8 cellular contexts compared by ENCODE assay signal in genomic region chr2:88671786-88672427, GRCh38. TPM values are rescaled to one million over a fixed set of nuclear protein-coding genes. Genes with fewer than 3 reads are reported as not detected.
DNase-seq lines count a peak whose midpoint lies in the region; ATAC-seq, FAIRE-seq and TF ChIP-seq lines count a peak whose summit lies in the region.

No MANE protein-coding gene starts in this region.

- H3K9me3 ChIP-seq in GM12878 (replicated peaks; ENCODE audit: control insufficient read depth, insufficient read depth, low read length) (no peaks in the 10 kb centered on the region), suprapubic skin (no peaks in the 10 kb centered on the region)

- TF ChIP-seq POLR2A in GM12878 (IDR thresholded peaks at IDR 0.05; ENCODE audit: low read depth, low read length) (no peak), suprapubic skin (IDR thresholded peaks at IDR 0.05) (no peak)

- H3K4me3 ChIP-seq in GM12878 (no peak overlapping the region), suprapubic skin (no peak overlapping the region)

- peak; percentile 92 for TF ChIP-seq RAD21 in GM12878 (IDR thresholded peaks at IDR 0.05; ENCODE audit: insufficient read depth, low read depth, low read length)

- H3K4me1 ChIP-seq in GM12878 (ENCODE audit: control insufficient read depth, insufficient read depth, low read length) (no peaks in the 10 kb centered on the region), suprapubic skin (peaks cover 3% of the 10 kb centered on the region)

- no peak overlapping the region for H3K4me2 ChIP-seq in GM12878 (ENCODE audit: control insufficient read depth, insufficient read depth)

- 56% methylated on average over 11 of the region's 11 CpGs for WGBS in GM12878 (ENCODE audit: insufficient coverage, insufficient replicate concordance, low lambda C conversion rate, missing lambda C conversion rate)
- WGBS in suprapubic skin, result 38% methylated on average over 11 of the region's 11 CpGs

- peak; percentile 44 for FAIRE-seq in GM12878 (lab: Jason Lieb, UNC)

- H3K27me3 ChIP-seq in GM12878 (replicated peaks in 1 of 2; ENCODE audit: control insufficient read depth in 2 of 2, insufficient read depth in 2 of 2, low read length in 1 of 2) (no peaks in the 10 kb centered on the region), suprapubic skin (no peaks in the 10 kb centered on the region)

- H3K27ac ChIP-seq in GM12878 (ENCODE audit: control insufficient read depth, insufficient read depth) (no peak overlapping the region), suprapubic skin (no peak overlapping the region)

- intact Hi-C loops in GM12878 (cut with micrococcal nuclease; ENCODE audit: unreplicated experiment), result loop anchor here (5.0 kb wide), 1 partner anchor 480 kb away; no protein-coding TSS in a partner anchor

- SMC1A ChIA-PET in GM12878 (lab: Charles Lee; ENCODE audit: uncharacterized antibody, unreplicated experiment), result interaction anchor here (0.7 to 7.9 kb wide), 15 partner anchors 11 to 477 kb away, joined by 3 to 270 read pairs (median 4); no protein-coding TSS in a partner anchor

- peak; percentile 9 for DNase-seq in activated CD4-positive, alpha-beta T cell treated with anti-CD3 and anti-CD28 coated beads for 48 hours
- DNase-seq in activated CD4-positive, alpha-beta T cell treated with anti-CD3 and anti-CD28 coated beads, Interleukin-2, amount 50 U/mL, for 1 hour, result no peak
- DNase-seq in NCI-H69 (lab: John Stamatoyannopoulos, UW) (peak; percentile 49), GM12878 (ENCODE audit: low read depth, low spot score) (no peak), iris pigment epithelial cell (ENCODE audit: low read depth) (peak; percentile 65), suprapubic skin (ENCODE audit: low spot score in 2 of 2) (no peak), GDM1 (lab: John Stamatoyannopoulos, UW) (no peak)

- no peaks in the 10 kb centered on the region for H4K20me1 ChIP-seq in GM12878 (ENCODE audit: control insufficient read depth, insufficient read depth)

- H3K36me3 ChIP-seq in GM12878 (ENCODE audit: control insufficient read depth in 2 of 2, insufficient read depth in 2 of 2, low read length in 1 of 2) (no peaks in the 10 kb centered on the region), suprapubic skin (no peaks in the 10 kb centered on the region)

- TF ChIP-seq CTCF in GM12878 (IDR thresholded peaks at IDR 0.05 in 2 of 3, conservative IDR thresholded peaks at IDR 0.05 in 1 of 3; ENCODE audit: control insufficient read depth in 2 of 3, extremely low read depth in 1 of 3, insufficient read depth in 1 of 3, low read depth in 3 of 3, low read length in 3 of 3) (peak; percentile 76 to 92 (median 82)), suprapubic skin (IDR thresholded peaks at IDR 0.05) (peak; percentile 54 to 82)

- POLR2A ChIA-PET in GM12878 (lab: Charles Lee), result interaction anchor here (0.6 to 1.5 kb wide), 3 partner anchors 46 to 614 kb away, joined by 3 to 4 read pairs (median 3); no protein-coding TSS in a partner anchor

- H3K79me2 ChIP-seq in GM12878 (ENCODE audit: control insufficient read depth, insufficient read depth, low read length), result no peaks in the 10 kb centered on the region

- no peak for TF ChIP-seq EP300 in GM12878 (IDR thresholded peaks at IDR 0.05; ENCODE audit: borderline replicate concordance in 1 of 2, control insufficient read depth in 1 of 2, low read depth in 2 of 2, low read length in 2 of 2)
- TF ChIP-seq EP300 in suprapubic skin (IDR thresholded peaks at IDR 0.05), result no peak

- in situ Hi-C loops in GM12878 (cut with MboI), result loop anchor here (25.0 kb wide), 1 partner anchor 610 kb away; the partner anchor contains the start of genes KRCC1 and SMYD1

- no TSS peak for BruUV-seq in GM12878 (replicated peaks; lab: Mats Ljungman, UMichigan)

- CTCF ChIA-PET in GM12878 (lab: Yijun Ruan, JAX), result interaction anchor here (0.6 to 15.3 kb wide), 35 partner anchors 9 to 482 kb away, joined by 3 to 399 read pairs (median 5); no protein-coding TSS in a partner anchor

- H3K9ac ChIP-seq in GM12878 (ENCODE audit: control insufficient read depth, insufficient read depth, low read length), result no peak overlapping the region

- ATAC-seq in HG02759 (IDR thresholded peaks at IDR 0.05; ENCODE audit: unreplicated experiment) (peak; percentile 62), GM12878 (peak; percentile 83)

- RAD21 ChIA-PET in GM12878 (lab: Charles Lee; ENCODE audit: unreplicated experiment), result interaction anchor here (0.8 to 2.0 kb wide), 5 partner anchors 25 to 110 kb away, joined by 3 to 17 read pairs (median 3); no protein-coding TSS in a partner anchor

- H2AFZ ChIP-seq in GM12878 (ENCODE audit: control insufficient read depth, low read depth, low read length), result no peak overlapping the region

TF ChIP-seq in GM12878, 131 proteins besides CTCF, POLR2A, EP300 and RAD21:
- TF ChIP-seq, protein P1, sequence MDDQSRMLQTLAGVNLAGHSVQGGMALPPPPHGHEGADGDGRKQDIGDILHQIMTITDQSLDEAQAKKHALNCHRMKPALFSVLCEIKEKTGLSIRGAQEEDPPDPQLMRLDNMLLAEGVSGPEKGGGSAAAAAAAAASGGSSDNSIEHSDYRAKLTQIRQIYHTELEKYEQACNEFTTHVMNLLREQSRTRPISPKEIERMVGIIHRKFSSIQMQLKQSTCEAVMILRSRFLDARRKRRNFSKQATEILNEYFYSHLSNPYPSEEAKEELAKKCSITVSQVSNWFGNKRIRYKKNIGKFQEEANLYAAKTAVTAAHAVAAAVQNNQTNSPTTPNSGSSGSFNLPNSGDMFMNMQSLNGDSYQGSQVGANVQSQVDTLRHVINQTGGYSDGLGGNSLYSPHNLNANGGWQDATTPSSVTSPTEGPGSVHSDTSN (IDR thresholded peaks at IDR 0.05; ENCODE audit: insufficient replicate concordance, low read depth, low read length), result no peak
- TF ChIP-seq YY1 (IDR thresholded peaks at IDR 0.05; ENCODE audit: low read depth, low read length), result 0 out of 2 replicates have a peak, but pooled peaks have one; percentile 32
- peak; percentile 89 for TF ChIP-seq SMC3 (IDR thresholded peaks at IDR 0.05; ENCODE audit: borderline replicate concordance, low read length)

RNA-seq across cellular contexts. Expression of gene RPIA, which starts 19.6 kb away (rescaled TPM):
- total RNA-seq in GM12878 (2013; cell fraction: nucleolus; rRNA removed), result 7.2 and 9.6 TPM in 2 replicates
- 7.1 and 8.2 TPM in 2 replicates for total RNA-seq in GM12878 (2014; rRNA removed)
- total RNA-seq in GM12878 (2014; rRNA removed; fragmentation: Illumina TruSeq; extraction: Trizol), result 21.6 and 22.0 TPM in 2 replicates
- 42.0 and 44.2 TPM in 2 replicates for total RNA-seq in GM12878 (2021)
- polyA plus RNA-seq in GM12878 (2011; ENCODE audit: low read depth), result 12.9 TPM
- 41.6 and 41.9 TPM in 2 replicates for polyA plus RNA-seq in GM12878 (2011; rRNA removed)
- 27.3 and 31.3 TPM in 2 replicates for polyA plus RNA-seq in GM12878 (2011; cell fraction: cytosol; rRNA removed)
- 18.1 and 19.0 TPM in 2 replicates for polyA plus RNA-seq in GM12878 (2011; cell fraction: nucleus; rRNA removed)
- 21.6 and 25.1 TPM in 2 replicates for polyA plus RNA-seq in GM12878 (2012)
- polyA plus RNA-seq in GM12878 (2014; fragmentation: Illumina TruSeq; extraction: Trizol), result 41.7 and 51.0 TPM in 2 replicates
- polyA plus RNA-seq in GM12878 (2014; fragmentation: Nextera tagmentation; extraction: Ambion mirVana), result 10 to 100 TPM in 1 of 2 experiments, 1 to 10 TPM in 1; 9.4 to 17.7 TPM
- 39.8 and 43.6 TPM in 2 replicates for polyA plus RNA-seq in GM12878 (2014; rRNA removed)
- 10 to 100 TPM; 56.1 to 58.1 TPM for polyA plus RNA-seq in GM12878 (2016; fragmentation: Nextera tagmentation; extraction: Ambion mirVana)
- 27.9 and 28.3 TPM in 2 replicates for polyA minus RNA-seq in GM12878 (2011; rRNA and poly(A)+ RNA removed)
- 9.5 and 10.7 TPM in 2 replicates for polyA minus RNA-seq in GM12878 (2011; cell fraction: cytosol; rRNA and poly(A)+ RNA removed)
- polyA minus RNA-seq in GM12878 (2011; cell fraction: nucleus; rRNA and poly(A)+ RNA removed), result 6.6 and 10.1 TPM in 2 replicates
- total RNA-seq in suprapubic skin, result 1 to 10 TPM; 7.9 to 9.8 (median 9.6) TPM

RNA-seq across cellular contexts. Expression of gene EIF2AK3, which starts 44.6 kb away (rescaled TPM):
- total RNA-seq in GM12878 (2013; cell fraction: nucleolus; rRNA removed), result 163 and 165 TPM in 2 replicates
- 28.9 and 33.4 TPM in 2 replicates for total RNA-seq in GM12878 (2014; rRNA removed)
- 41.4 and 44.7 TPM in 2 replicates for total RNA-seq in GM12878 (2014; rRNA removed; fragmentation: Illumina TruSeq; extraction: Trizol)
- 23.6 and 24.8 TPM in 2 replicates for total RNA-seq in GM12878 (2021)
- 46.5 TPM for polyA plus RNA-seq in GM12878 (2011; ENCODE audit: low read depth)
- polyA plus RNA-seq in GM12878 (2011; rRNA removed), result 26.0 and 33.4 TPM in 2 replicates
- polyA plus RNA-seq in GM12878 (2011; cell fraction: cytosol; rRNA removed), result 9.8 and 13.2 TPM in 2 replicates
- polyA plus RNA-seq in GM12878 (2011; cell fraction: nucleus; rRNA removed), result 13.3 and 14.2 TPM in 2 replicates
- 33.3 and 35.1 TPM in 2 replicates for polyA plus RNA-seq in GM12878 (2012)
- polyA plus RNA-seq in GM12878 (2014; fragmentation: Illumina TruSeq; extraction: Trizol), result 34.7 and 47.0 TPM in 2 replicates
- 1 to 10 TPM; 5.0 to 8.2 TPM for polyA plus RNA-seq in GM12878 (2014; fragmentation: Nextera tagmentation; extraction: Ambion mirVana)
- 17.8 and 19.1 TPM in 2 replicates for polyA plus RNA-seq in GM12878 (2014; rRNA removed)
- polyA plus RNA-seq in GM12878 (2016; fragmentation: Nextera tagmentation; extraction: Ambion mirVana), result 10 to 100 TPM; 20.2 to 21.2 TPM
- polyA minus RNA-seq in GM12878 (2011; rRNA and poly(A)+ RNA removed), result 18.5 and 36.6 TPM in 2 replicates
- 12.2 and 12.5 TPM in 2 replicates for polyA minus RNA-seq in GM12878 (2011; cell fraction: cytosol; rRNA and poly(A)+ RNA removed)
- 16.7 and 20.5 TPM in 2 replicates for polyA minus RNA-seq in GM12878 (2011; cell fraction: nucleus; rRNA and poly(A)+ RNA removed)
- total RNA-seq in suprapubic skin, result 10 to 100 TPM; 23.4 to 30.2 (median 23.9) TPM

Comparison
In these comparisons a context has a peak if more than half of its experiments do, and no peak if none do; other contexts are left out.
1. DNase-seq: peak in activated CD4-positive, alpha-beta T cell treated with anti-CD3 and anti-CD28 coated beads for 48 hours (single experiment), NCI-H69 (single experiment) and iris pigment epithelial cell (single experiment); none in activated CD4-positive, alpha-beta T cell treated with anti-CD3 and anti-CD28 coated beads, Interleukin-2, amount 50 U/mL, for 1 hour (single experiment), GM12878 (single experiment), suprapubic skin (0 of 2) and GDM1 (single experiment).